Comparison of ENCODE assay signal across 25 cellular contexts in the genomic region with DNA sequence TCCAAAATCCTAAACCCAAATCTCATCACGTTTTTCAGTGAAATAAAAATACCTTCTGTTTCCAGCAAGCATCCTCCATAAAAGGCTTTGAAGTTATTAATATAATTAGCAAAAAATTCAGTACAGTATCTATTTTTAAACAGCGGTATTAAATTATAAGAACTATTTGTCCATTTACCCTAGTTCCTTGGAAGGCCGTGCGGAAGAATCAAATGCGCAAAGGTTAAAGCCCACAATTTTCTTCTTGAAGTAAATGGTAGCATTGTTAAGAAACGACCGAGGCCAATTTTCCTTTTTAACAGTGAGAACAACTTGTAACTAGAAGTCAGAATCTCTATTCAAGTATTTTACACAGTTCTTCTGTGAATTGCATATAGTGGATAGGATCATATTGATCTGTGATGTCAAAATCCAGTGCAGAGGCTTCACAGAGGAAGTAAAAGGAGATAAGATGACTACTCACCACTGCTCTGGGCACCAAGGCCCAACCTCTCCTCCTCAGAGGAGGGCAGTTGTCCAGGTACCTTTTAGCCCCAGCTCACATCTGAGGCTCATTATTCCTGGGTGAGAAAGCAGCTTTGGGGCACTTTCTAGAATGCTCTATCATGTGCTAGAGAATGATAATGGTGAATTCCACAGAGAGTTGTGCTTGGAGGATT. TPM values are rescaled to one million over a fixed set of nuclear protein-coding genes. Genes with fewer than 3 reads are reported as not detected.
DNase-seq lines count a peak whose midpoint lies in the region; ATAC-seq, FAIRE-seq and TF ChIP-seq lines count a peak whose summit lies in the region.
"Had no signal": no experiment of that assay in that cellular context is flagged by ENCODE, and none has a peak within 500 bp of the region (broad histone marks: within the 10 kb centered on the region; RNA-seq: fewer than 3 reads in every experiment).

No MANE protein-coding gene starts in this region.

- POLR2A ChIA-PET in activated CD4-positive, alpha-beta memory T cell treated with anti-CD3 and anti-CD28 coated beads for 36 hours (lab: Charles Lee): interaction anchor here (0.6 kb wide), 1 partner anchor 21 kb away, joined by 5 read pairs; no protein-coding TSS in a partner anchor
- POLR2A ChIA-PET in RWPE1 (lab: Yijun Ruan, JAX; ENCODE audit: low non-redundant PET): no interaction called here

- intact Hi-C loops in activated CD4-positive, alpha-beta memory T cell treated with anti-CD3 and anti-CD28 coated beads for 36 hours (cut with micrococcal nuclease): no loop called here

- H3K4me1 Mint-ChIP-seq in activated T-cell treated with anti-CD3 and anti-CD28 coated beads, Interleukin-2, amount 50 U/mL, for 24 hours (ENCODE audit: low read depth): peaks cover 66% of the 10 kb centered on the region
- H3K4me1 Mint-ChIP-seq in activated CD4-positive, alpha-beta memory T cell treated with anti-CD3 and anti-CD28 coated beads for 36 hours (ENCODE audit: low read depth): peaks cover 48% of the 10 kb centered on the region
- peaks cover 36% of the 10 kb centered on the region for H3K4me1 Mint-ChIP-seq in stimulated activated effector memory CD8-positive, alpha-beta T cell treated with anti-CD3 and anti-CD28 coated beads, Interleukin-12 subunit alpha, Interleukin-12 subunit beta, amount 100 ng/mL, for 72 hours
- H3K4me1 Mint-ChIP-seq in mesothelial cell of epicardium: peaks cover 27% of the 10 kb centered on the region

- TF ChIP-seq CTCF in mesothelial cell of epicardium (IDR thresholded peaks at IDR 0.05; ENCODE audit: unreplicated experiment) (no peak), RWPE1 (conservative IDR thresholded peaks at IDR 0.05; ENCODE audit: low read depth) (no peak)

- CTCF ChIA-PET in activated CD4-positive, alpha-beta memory T cell treated with anti-CD3 and anti-CD28 coated beads for 36 hours (lab: Charles Lee): interaction anchor here (1.1 kb wide), 1 partner anchor 199 kb away, joined by 3 read pairs; no protein-coding TSS in a partner anchor
- CTCF ChIA-PET in RWPE1 (lab: Yijun Ruan, JAX): no interaction called here

- peak overlapping the region; percentile 100 for H3K27ac Mint-ChIP-seq in activated T-cell treated with anti-CD3 and anti-CD28 coated beads, Interleukin-2, amount 50 U/mL, for 24 hours
- H3K27ac Mint-ChIP-seq in activated CD4-positive, alpha-beta memory T cell treated with anti-CD3 and anti-CD28 coated beads for 36 hours: peak overlapping the region; percentile 100
- H3K27ac Mint-ChIP-seq in stimulated activated effector memory CD8-positive, alpha-beta T cell treated with anti-CD3 and anti-CD28 coated beads, Interleukin-12 subunit alpha, Interleukin-12 subunit beta, amount 100 ng/mL, for 72 hours: peak overlapping the region; percentile 99
- no peak overlapping the region for H3K27ac Mint-ChIP-seq in mesothelial cell of epicardium
- H3K27ac Mint-ChIP-seq: effector memory CD8-positive, alpha-beta T cell had no signal

- ATAC-seq in stimulated activated effector memory CD8-positive, alpha-beta T cell treated with anti-CD3 and anti-CD28 coated beads, Interleukin-12 subunit alpha, Interleukin-12 subunit beta, amount 100 ng/mL, for 72 hours: no peak
- ATAC-seq: left ventricle myocardium superior, PC-3, sciatic nerve had no signal

- H3K27me3 Mint-ChIP-seq in activated T-cell treated with anti-CD3 and anti-CD28 coated beads, Interleukin-2, amount 50 U/mL, for 24 hours: no peaks in the 10 kb centered on the region
- no peaks in the 10 kb centered on the region for H3K27me3 Mint-ChIP-seq in activated CD4-positive, alpha-beta memory T cell treated with anti-CD3 and anti-CD28 coated beads for 36 hours
- H3K27me3 Mint-ChIP-seq in mesothelial cell of epicardium (ENCODE audit: low read depth): peaks cover under 1% of the 10 kb centered on the region

- H3K27ac ChIP-seq in RWPE1: no peak overlapping the region
- H3K27ac ChIP-seq: adrenal gland, C4-2B, esophagus muscularis mucosa, KMS-11, parathyroid adenoma had no signal

- H3K36me3 Mint-ChIP-seq in activated T-cell treated with anti-CD3 and anti-CD28 coated beads, Interleukin-2, amount 50 U/mL, for 24 hours (ENCODE audit: low read depth): peaks cover 5% of the 10 kb centered on the region
- no peaks in the 10 kb centered on the region for H3K36me3 Mint-ChIP-seq in activated CD4-positive, alpha-beta memory T cell treated with anti-CD3 and anti-CD28 coated beads for 36 hours
- peaks cover 11% of the 10 kb centered on the region for H3K36me3 Mint-ChIP-seq in stimulated activated effector memory CD8-positive, alpha-beta T cell treated with anti-CD3 and anti-CD28 coated beads, Interleukin-12 subunit alpha, Interleukin-12 subunit beta, amount 100 ng/mL, for 72 hours
- H3K36me3 Mint-ChIP-seq in mesothelial cell of epicardium: no peaks in the 10 kb centered on the region

- no peaks in the 10 kb centered on the region for H3K9me3 Mint-ChIP-seq in activated T-cell treated with anti-CD3 and anti-CD28 coated beads, Interleukin-2, amount 50 U/mL, for 24 hours
- H3K9me3 Mint-ChIP-seq in activated CD4-positive, alpha-beta memory T cell treated with anti-CD3 and anti-CD28 coated beads for 36 hours: no peaks in the 10 kb centered on the region
- no peaks in the 10 kb centered on the region for H3K9me3 Mint-ChIP-seq in stimulated activated effector memory CD8-positive, alpha-beta T cell treated with anti-CD3 and anti-CD28 coated beads, Interleukin-12 subunit alpha, Interleukin-12 subunit beta, amount 100 ng/mL, for 72 hours
- no peaks in the 10 kb centered on the region for H3K9me3 Mint-ChIP-seq in mesothelial cell of epicardium
- H3K9me3 Mint-ChIP-seq: activated T-cell treated with anti-CD3 and anti-CD28 coated beads, Interleukin-2, amount 50 U/mL, for 4 hours; effector memory CD8-positive, alpha-beta T cell had no signal

- DNase-seq in activated T-cell treated with anti-CD3 and anti-CD28 coated beads, Interleukin-2, amount 50 U/mL, for 24 hours: no peak
- DNase-seq in activated T-cell treated with anti-CD3 and anti-CD28 coated beads for 4 hours: no peak
- DNase-seq in GM19239 (ENCODE audit: insufficient read length, low spot score): no peak
- DNase-seq in activated CD4-positive, alpha-beta memory T cell treated with anti-CD3 and anti-CD28 coated beads for 36 hours: no peak
- no peak for DNase-seq in stimulated activated effector memory CD8-positive, alpha-beta T cell treated with anti-CD3 and anti-CD28 coated beads, Interleukin-12 subunit alpha, Interleukin-12 subunit beta, amount 100 ng/mL, for 72 hours (ENCODE audit: low spot score in 2 of 2)
- DNase-seq in mesothelial cell of epicardium (ENCODE audit: low spot score in 2 of 2, unreplicated experiment in 2 of 2): no peak
- no peak for DNase-seq in RWPE1 (ENCODE audit: low spot score)
- DNase-seq: activated T-cell treated with anti-CD3 and anti-CD28 coated beads, Interleukin-2, amount 50 U/mL, for 4 hours; adrenal gland; effector memory CD8-positive, alpha-beta T cell; hypothalamus; left ventricle myocardium superior; NCI-H1048; NCI-H187; NCI-H748 treated with DMSO at 0.1 percent for 48 hours; PC-3; SHP77; stimulated activated CD4-positive, alpha-beta T cell treated with anti-CD3 and anti-CD28 coated beads, Interleukin-15, amount 100 ng/mL, for 24 hours had no signal

- peak; percentile 8 for FAIRE-seq in GM19239 (lab: Jason Lieb, UNC)
- FAIRE-seq: frontal cortex, TTC549 had no signal

- H3K4me3 Mint-ChIP-seq in activated T-cell treated with anti-CD3 and anti-CD28 coated beads, Interleukin-2, amount 50 U/mL, for 24 hours: no peak overlapping the region
- H3K4me3 Mint-ChIP-seq in activated CD4-positive, alpha-beta memory T cell treated with anti-CD3 and anti-CD28 coated beads for 36 hours: no peak overlapping the region
- peak overlapping the region; percentile 67 for H3K4me3 Mint-ChIP-seq in stimulated activated effector memory CD8-positive, alpha-beta T cell treated with anti-CD3 and anti-CD28 coated beads, Interleukin-12 subunit alpha, Interleukin-12 subunit beta, amount 100 ng/mL, for 72 hours
- no peak overlapping the region for H3K4me3 Mint-ChIP-seq in mesothelial cell of epicardium
- H3K4me3 Mint-ChIP-seq: effector memory CD8-positive, alpha-beta T cell had no signal

RNA-seq across cellular contexts. Expression of gene TNFAIP3, which starts 36.3 kb away (rescaled TPM):
- 100 to 1,000 TPM; 259 to 267 TPM for total RNA-seq in activated CD4-positive, alpha-beta memory T cell treated with anti-CD3 and anti-CD28 coated beads for 36 hours
- total RNA-seq in mesothelial cell of epicardium: 64.0 to 76.2 TPM (median 68.9 TPM) in 3 replicates
